Comparison of ENCODE assay signal across 8 cellular contexts in the genomic region with DNA sequence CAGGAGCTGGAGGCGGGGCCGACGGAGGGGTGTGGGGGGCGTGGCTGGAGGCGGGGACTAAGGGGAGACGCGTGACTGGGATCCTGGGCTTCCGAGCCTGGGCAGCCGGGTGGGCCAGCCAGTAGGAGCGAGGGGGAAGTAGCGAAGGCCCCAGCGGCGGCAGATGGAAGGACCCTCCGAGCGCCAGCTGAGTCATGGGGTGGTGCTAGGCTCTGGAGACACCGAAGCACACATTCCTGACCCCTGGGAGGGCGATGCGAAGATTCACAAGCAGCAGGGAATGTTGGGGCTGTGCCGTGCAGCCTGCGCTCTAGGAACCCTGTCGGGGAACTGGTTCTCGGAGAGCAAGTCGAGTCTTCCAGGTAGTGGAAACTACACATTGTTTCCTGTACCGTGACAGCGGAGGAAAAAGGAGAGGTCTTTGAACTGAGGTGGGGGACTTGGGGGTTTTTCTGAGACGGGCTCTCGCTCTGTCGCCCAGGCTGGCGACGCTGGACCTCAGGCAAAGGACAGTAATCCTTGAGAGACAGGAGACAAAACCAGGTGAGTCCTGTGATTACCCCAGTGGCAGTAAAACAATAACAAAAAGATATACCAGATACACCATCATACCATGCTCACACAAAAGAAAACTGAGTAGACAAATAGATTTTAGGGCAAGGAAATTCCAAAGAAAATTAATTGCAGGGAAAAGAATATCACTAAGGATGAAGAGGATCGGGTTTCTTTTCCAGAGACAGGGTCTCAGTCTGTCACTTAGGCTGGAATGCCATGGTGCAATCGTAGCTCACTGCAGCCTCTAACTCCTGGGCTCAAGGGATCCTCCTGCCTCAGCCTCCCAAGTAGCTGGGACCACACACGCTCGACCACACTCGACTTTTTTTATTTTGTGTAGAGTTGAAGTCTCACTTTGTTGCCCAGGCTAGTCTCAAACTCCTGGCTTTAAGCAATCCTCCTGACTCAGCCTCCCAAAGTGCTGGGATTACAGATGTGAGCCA. TPM values are rescaled to one million over a fixed set of nuclear protein-coding genes. Genes with fewer than 3 reads are reported as not detected.
DNase-seq lines count a peak whose midpoint lies in the region; ATAC-seq and TF ChIP-seq lines count a peak whose summit lies in the region.

No MANE protein-coding gene starts in this region.

- TF ChIP-seq EP300 in suprapubic skin (IDR thresholded peaks at IDR 0.05) = no peak

- DNase-seq in Daoy (ENCODE audit: low read depth) (peak; percentile 99), HL-60 (ENCODE audit: low read depth in 1 of 2, low spot score in 1 of 2) (no peak), suprapubic skin (ENCODE audit: low spot score in 2 of 2) (no peak), ACHN (no peak)
- no peak for DNase-seq in activated CD4-positive, alpha-beta memory T cell treated with anti-CD3 and anti-CD28 coated beads for 36 hours
- no peak for DNase-seq in effector CD4-positive, alpha-beta T cell

- TF ChIP-seq CTCF in HL-60 (IDR thresholded peaks at IDR 0.05; ENCODE audit: insufficient read depth, low read length) = no peak
- TF ChIP-seq CTCF in suprapubic skin (IDR thresholded peaks at IDR 0.05) = peak; percentile 28 to 32

- H3K27me3 ChIP-seq in HL-60 (ENCODE audit: insufficient read depth, poor library complexity, severe bottlenecking) (no peaks in the 10 kb centered on the region), iPS-20b (ENCODE audit: insufficient read depth, low read length) (no peaks in the 10 kb centered on the region), suprapubic skin (no peaks in the 10 kb centered on the region)

- peak overlapping the region; percentile 75 for H3K4me3 Mint-ChIP-seq in activated CD4-positive, alpha-beta memory T cell treated with anti-CD3 and anti-CD28 coated beads for 36 hours

- in situ Hi-C loops in ACHN (cut with HindIII; ENCODE audit: low pct_ligation_motif_present, low pct_unique_long_range_greater_than_20kb, low sequenced_read_pairs) = no loop called here

- POLR2A ChIA-PET in activated CD4-positive, alpha-beta memory T cell treated with anti-CD3 and anti-CD28 coated beads for 36 hours (lab: Charles Lee) = interaction anchor here (0.9 to 2.8 kb wide), 10 partner anchors 21 to 1348 kb away, joined by 3 to 22 read pairs (median 5); a partner anchor contains a TSS

- H3K4me1 Mint-ChIP-seq in activated CD4-positive, alpha-beta memory T cell treated with anti-CD3 and anti-CD28 coated beads for 36 hours (ENCODE audit: low read depth) = peaks cover 37% of the 10 kb centered on the region

- H3K4me1 ChIP-seq in iPS-20b (ENCODE audit: insufficient read depth, low read length) = peaks cover 9% of the 10 kb centered on the region; the same call in 1 of the 2 replicates
- H3K4me1 ChIP-seq in suprapubic skin = peaks cover 43% of the 10 kb centered on the region

- ATAC-seq in GM19455 (IDR thresholded peaks at IDR 0.05; ENCODE audit: unreplicated experiment) = peak; percentile 68

- peak overlapping the region; percentile 43 for H3K27ac ChIP-seq in HL-60 (replicated peaks)
- H3K27ac ChIP-seq in iPS-20b (ENCODE audit: low read length) = peak overlapping the region; percentile 91
- H3K27ac ChIP-seq in suprapubic skin = peak overlapping the region; percentile 100

- TF ChIP-seq POLR2A in suprapubic skin (IDR thresholded peaks at IDR 0.05) = peak in 1 of 2 donors; percentile 29

- peaks cover 9% of the 10 kb centered on the region for H3K36me3 Mint-ChIP-seq in activated CD4-positive, alpha-beta memory T cell treated with anti-CD3 and anti-CD28 coated beads for 36 hours

- intact Hi-C loops in activated CD4-positive, alpha-beta memory T cell treated with anti-CD3 and anti-CD28 coated beads for 36 hours (cut with micrococcal nuclease) = loop anchor here (1.0 to 10.0 kb wide), 13 partner anchors 29 to 1348 kb away; a partner anchor contains a TSS

- H3K27me3 Mint-ChIP-seq in activated CD4-positive, alpha-beta memory T cell treated with anti-CD3 and anti-CD28 coated beads for 36 hours = no peaks in the 10 kb centered on the region

- H3K9me3 ChIP-seq in iPS-20b (ENCODE audit: insufficient read depth, low read depth, low read length) = no peaks in the 10 kb centered on the region
- H3K9me3 ChIP-seq in suprapubic skin = peaks cover 3% of the 10 kb centered on the region

- H3K9ac ChIP-seq in iPS-20b (ENCODE audit: low read depth, low read length) = peak overlapping the region; percentile 89

- WGBS in suprapubic skin = 27% methylated on average over 12 of the region's 35 CpGs

- CTCF ChIA-PET in activated CD4-positive, alpha-beta memory T cell treated with anti-CD3 and anti-CD28 coated beads for 36 hours (lab: Charles Lee) = interaction anchor here (0.5 to 1.5 kb wide), 7 partner anchors 13 to 325 kb away, joined by 3 to 6 read pairs (median 4); a partner anchor contains a TSS

- H3K27ac Mint-ChIP-seq in activated CD4-positive, alpha-beta memory T cell treated with anti-CD3 and anti-CD28 coated beads for 36 hours = peak overlapping the region; percentile 11

- peak overlapping the region; percentile 59 for H3K4me3 ChIP-seq in HL-60 (replicated peaks; ENCODE audit: insufficient read depth, low read length)
- H3K4me3 ChIP-seq in iPS-20b (ENCODE audit: low read length) = peak overlapping the region; percentile 89
- peak overlapping the region; percentile 95 for H3K4me3 ChIP-seq in suprapubic skin

- no peaks in the 10 kb centered on the region for H3K9me3 Mint-ChIP-seq in activated CD4-positive, alpha-beta memory T cell treated with anti-CD3 and anti-CD28 coated beads for 36 hours

- H3K36me3 ChIP-seq in iPS-20b (ENCODE audit: insufficient read depth, low read depth, low read length) (peaks cover 9% of the 10 kb centered on the region; the same call in 1 of the 2 replicates), suprapubic skin (no peaks in the 10 kb centered on the region)

RNA-seq across cellular contexts. Expression of a gene that starts 0.8 kb away (rescaled TPM):
- total RNA-seq in Daoy (2014; rRNA removed; shearing (Covaris generic)) = 54.3 and 64.2 TPM in 2 replicates
- 10 to 100 TPM; 45.2 to 48.8 TPM for total RNA-seq in activated CD4-positive, alpha-beta memory T cell treated with anti-CD3 and anti-CD28 coated beads for 36 hours
- total RNA-seq in suprapubic skin = 10 to 100 TPM; 53.0 to 62.8 (median 57.9) TPM

RNA-seq across cellular contexts. Expression of a gene that starts 29.9 kb away (rescaled TPM):
- 0.60 and 3.8 TPM in 2 replicates for total RNA-seq in Daoy (2014; rRNA removed; shearing (Covaris generic))
- 1 to 10 TPM; 1.8 to 3.4 TPM for total RNA-seq in activated CD4-positive, alpha-beta memory T cell treated with anti-CD3 and anti-CD28 coated beads for 36 hours
- total RNA-seq in suprapubic skin = 1 to 10 TPM in 3 of 4 donors, under 1 TPM in 1; 0.72 to 2.5 (median 2.0) TPM

Comparison
In these comparisons a context has a peak if more than half of its experiments do, and no peak if none do; other contexts are left out.
1. H3K27ac ChIP-seq: peak in every context shown above with its lines; median percentile 100 in suprapubic skin; 91 in iPS-20b; 43 in HL-60.